8 cellular contexts compared by ENCODE assay signal in the genomic region with DNA sequence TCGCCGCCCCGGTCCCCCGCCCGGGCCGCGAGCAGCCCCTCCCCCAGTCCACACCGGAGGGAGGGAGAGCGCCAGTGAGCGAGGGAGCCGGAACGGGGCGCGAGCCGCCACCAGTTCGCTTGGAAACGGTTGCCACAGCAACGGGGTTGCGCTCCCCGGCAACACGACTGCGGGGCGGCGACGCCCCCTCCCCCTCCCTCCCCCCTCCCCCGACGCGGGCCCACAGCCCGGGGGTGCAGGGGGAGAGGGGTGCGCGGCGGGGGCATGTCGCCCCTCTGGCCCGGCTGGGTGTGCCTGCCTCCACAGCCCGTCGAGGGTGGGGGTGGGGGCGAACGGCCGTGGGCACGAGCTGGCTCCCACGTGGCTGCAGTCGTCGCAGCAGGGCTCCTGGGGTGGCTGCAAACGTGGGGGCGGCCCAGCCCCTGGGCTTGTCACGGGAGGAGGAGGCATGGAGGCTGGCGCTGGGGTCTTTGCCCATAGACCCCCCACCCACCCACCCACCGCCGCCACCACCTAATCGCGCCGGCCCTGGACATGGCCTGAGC. TPM values are rescaled to one million over a fixed set of nuclear protein-coding genes. Genes with fewer than 3 reads are reported as not detected.
A peak's percentile ranks its signal among the peaks of the same experiment; 100 is the strongest.
DNase-seq lines count a peak whose midpoint lies in the region; ATAC-seq and TF ChIP-seq lines count a peak whose summit lies in the region.

No MANE protein-coding gene starts in this region.

- H3K36me3 Mint-ChIP-seq in natural killer cell: no peaks in the 10 kb centered on the region

- TF ChIP-seq CTCF in AG09309 (IDR thresholded peaks at IDR 0.05; ENCODE audit: control insufficient read depth, insufficient read depth, low read depth, low read length, missing control alignments) (no peak), natural killer cell (IDR thresholded peaks at IDR 0.05) (no peak), transverse colon (IDR thresholded peaks at IDR 0.05) (no peak)

- H3K27me3 Mint-ChIP-seq in natural killer cell (ENCODE audit: low read depth in 2 of 2): no peaks in the 10 kb centered on the region

- peaks cover 18 to 22% (median 20%) of the 10 kb centered on the region in 4 donors for H3K4me1 ChIP-seq in transverse colon

- H3K9me3 ChIP-seq in transverse colon: no peaks in the 10 kb centered on the region

- intact Hi-C loops in natural killer cell (cut with micrococcal nuclease): no loop called here
- intact Hi-C loops in transverse colon (cut with DNase I; ENCODE audit: low total_unique reads): loop anchor here (2.0 kb wide), 1 partner anchor 44 kb away; no protein-coding TSS in a partner anchor

- H3K27ac Mint-ChIP-seq in natural killer cell: no peak overlapping the region

- DNase-seq in AG09309 (ENCODE audit: low read depth) (no peak), NCI-H510A treated with DMSO at 0.1 percent for 48 hours (lab: John Stamatoyannopoulos, UW) (peak; percentile 40), activated T-cell treated with anti-CD3 and anti-CD28 coated beads for 48 hours (ENCODE audit: low read depth) (peak; percentile 67), natural killer cell (peak; percentile 68), transverse colon (peak; percentile 65)

- H3K9me3 Mint-ChIP-seq in natural killer cell: no peaks in the 10 kb centered on the region

- TF ChIP-seq EP300 in transverse colon (IDR thresholded peaks at IDR 0.05; ENCODE audit: low read depth): no peak

- WGBS in transverse colon (ENCODE audit: low coverage in 1 of 2), 2 donors: 0% methylated on average over 4 of the region's 52 CpGs; no CpG with 5 or more reads in 1 of the 2 donors

- in situ Hi-C loops in transverse colon (cut with MboI; ENCODE audit: low pct_ligation_motif_present in 1 of 4, low pct_unique_long_range_greater_than_20kb in 1 of 4, low sequenced_read_pairs in 3 of 4): loop anchor here in 2 of 4 donors (5.0 to 10.0 kb wide), 2 partner anchors 52 to 55 kb away; no protein-coding TSS in a partner anchor

- H3K27me3 ChIP-seq in transverse colon: peaks cover 23% of the 10 kb centered on the region

- peak; percentile 25 for ATAC-seq in GM18907 (IDR thresholded peaks at IDR 0.05; ENCODE audit: unreplicated experiment)
- peak; percentile 35 for ATAC-seq in HG03103 (IDR thresholded peaks at IDR 0.05; ENCODE audit: low read depth, unreplicated experiment)
- peak; percentile 2 for ATAC-seq in esophagus mucosa
- peak; percentile 52 to 69 (median 56) for ATAC-seq in natural killer cell

- no peak overlapping the region for H3K4me3 Mint-ChIP-seq in natural killer cell

- TF ChIP-seq POLR2A in transverse colon (IDR thresholded peaks at IDR 0.05): no peak

- H3K27ac ChIP-seq in transverse colon: peak overlapping the region in 2 of 4 donors; percentile 51 to 53

- H3K4me1 Mint-ChIP-seq in natural killer cell: peaks cover 27 to 51% of the 10 kb centered on the region in 2 donors

- H3K36me3 ChIP-seq in transverse colon: no peaks in the 10 kb centered on the region

- H3K4me3 ChIP-seq in AG09309 (ENCODE audit: control insufficient read depth, low read depth, low read length): peak overlapping the region; percentile 63
- peak overlapping the region; percentile 27 to 56 (median 48) for H3K4me3 ChIP-seq in transverse colon

RNA-seq across cellular contexts. Expression of a gene that starts 0.5 kb away (rescaled TPM):
- 4.3 TPM for total RNA-seq in esophagus mucosa
- total RNA-seq in natural killer cell: 10 to 100 TPM; 21.6 to 27.9 (median 23.3) TPM
- 1 to 10 TPM in 3 of 4 donors, not detected in 1; 2.1 to 5.0 (median 2.5) TPM for total RNA-seq in transverse colon

RNA-seq across cellular contexts. Expression of a gene that starts 20.7 kb away (rescaled TPM):
- total RNA-seq in esophagus mucosa: 26.6 TPM
- 100 to 1,000 TPM; 173 to 221 (median 190) TPM for total RNA-seq in natural killer cell
- 10 to 100 TPM; 21.5 to 40.5 (median 36.4) TPM for total RNA-seq in transverse colon

RNA-seq across cellular contexts. Expression of a gene that starts 26.3 kb away (rescaled TPM):
- total RNA-seq in esophagus mucosa: 27.2 TPM
- total RNA-seq in natural killer cell: 10 to 100 TPM; 13.7 to 25.2 (median 15.0) TPM
- total RNA-seq in transverse colon: 100 to 1,000 TPM in 1 of 4 donors, 10 to 100 TPM in 3; 10.1 to 201 (median 17.4) TPM

RNA-seq across cellular contexts. Expression of a gene that starts 37.8 kb away (rescaled TPM):
- total RNA-seq in esophagus mucosa (32.8 TPM), natural killer cell (1 to 10 TPM in 1 of 3 donors, under 1 TPM in 2; 0.66 to 1.7 (median 0.93) TPM), transverse colon (10 to 100 TPM in 1 of 4 donors, 1 to 10 TPM in 3; 2.6 to 20.1 (median 5.6) TPM)

RNA-seq across cellular contexts. Expression of a gene that starts 46.7 kb away (rescaled TPM):
- total RNA-seq in esophagus mucosa (not detected), natural killer cell (not detected), transverse colon (not detected)

Comparison
In these comparisons a context has a peak if more than half of its experiments do, and no peak if none do; other contexts are left out.
1. ATAC-seq: peak in every context shown above with its lines; median percentile 56 in natural killer cell; 35 in HG03103; 25 in GM18907; 2 in esophagus mucosa.